ENCODE assay signal across 1 cellular context in the genomic region with DNA sequence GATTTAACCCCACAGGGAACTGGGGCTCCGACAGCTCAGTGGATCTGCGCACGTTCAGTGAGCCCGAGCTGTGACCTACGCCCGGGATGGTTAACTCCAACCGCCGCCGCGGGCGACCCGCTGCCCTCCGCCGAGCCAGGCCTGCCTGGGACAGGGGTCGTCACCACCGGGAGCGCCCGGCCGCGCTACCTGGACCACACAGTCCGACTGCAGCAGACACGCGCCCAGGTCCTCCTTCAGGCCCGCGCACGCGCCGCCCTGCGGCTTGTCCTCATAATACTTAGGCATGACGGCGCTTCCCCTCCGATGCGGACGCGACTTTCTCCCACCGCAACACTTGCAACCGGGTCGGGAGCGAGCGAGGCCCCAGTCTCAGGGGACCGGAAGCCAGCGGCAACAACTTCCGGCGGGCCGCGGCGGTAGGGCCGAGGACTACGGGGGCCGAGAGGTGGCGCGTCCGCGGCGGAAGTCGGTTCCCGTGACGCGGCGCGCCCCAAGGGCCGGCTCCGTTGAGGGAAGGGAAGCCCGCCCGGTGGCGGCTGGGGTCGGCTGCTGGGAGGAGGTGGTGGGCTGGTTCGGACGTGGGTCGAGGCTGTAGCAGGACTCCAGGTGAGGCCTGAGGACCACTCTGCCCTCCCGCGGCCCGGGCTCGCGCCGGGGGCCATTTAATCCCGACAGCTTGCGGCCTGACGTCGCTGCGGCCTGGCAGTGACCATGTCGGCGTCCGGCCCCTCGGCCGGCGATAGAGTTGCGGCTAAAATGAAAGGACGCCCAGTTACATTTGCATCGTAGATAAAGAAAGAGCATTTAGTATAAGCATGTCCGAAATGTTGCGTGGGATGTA.
TF ChIP-seq lines count a peak whose summit lies in the region.

A gene with protein sequence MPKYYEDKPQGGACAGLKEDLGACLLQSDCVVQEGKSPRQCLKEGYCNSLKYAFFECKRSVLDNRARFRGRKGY (minus strand): TSS at position 395 of the 844 bp plus-strand sequence. CDS start 107 bp downstream, at position 288.
A gene with protein sequence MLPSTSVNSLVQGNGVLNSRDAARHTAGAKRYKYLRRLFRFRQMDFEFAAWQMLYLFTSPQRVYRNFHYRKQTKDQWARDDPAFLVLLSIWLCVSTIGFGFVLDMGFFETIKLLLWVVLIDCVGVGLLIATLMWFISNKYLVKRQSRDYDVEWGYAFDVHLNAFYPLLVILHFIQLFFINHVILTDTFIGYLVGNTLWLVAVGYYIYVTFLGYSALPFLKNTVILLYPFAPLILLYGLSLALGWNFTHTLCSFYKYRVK (plus strand): TSS at position 472 of the 844 bp plus-strand sequence. CDS start 1,171 bp downstream, outside the sequence.

TF ChIP-seq in K562, 482 proteins besides CTCF, POLR2A, EP300 and RAD21 (continued from another document and continues in another):
- TF ChIP-seq ZBTB40 (IDR thresholded peaks at IDR 0.05): peak; percentile 98
- TF ChIP-seq ZBTB40 (CRISPR knock-in tag; IDR thresholded peaks at IDR 0.05): no peak
- TF ChIP-seq ZFP30 (CRISPR knock-in tag; IDR thresholded peaks at IDR 0.05; ENCODE audit: borderline replicate concordance): no peak
- TF ChIP-seq SMARCC2 (IDR thresholded peaks at IDR 0.05; ENCODE audit: low read depth): no peak
- peak; percentile 86 for TF ChIP-seq TBP (optimal IDR thresholded peaks at IDR 0.05; ENCODE audit: low read depth, low read length)
- peak; percentile 73 for TF ChIP-seq PCBP1 (IDR thresholded peaks at IDR 0.05; ENCODE audit: low read depth, low read length, poor library complexity, severe bottlenecking)
- TF ChIP-seq ZNF212 (CRISPR knock-in tag; IDR thresholded peaks at IDR 0.05): no peak
- 0 out of 2 replicates have a peak, but pooled peaks have one; percentile 28 for TF ChIP-seq ZBTB9 (CRISPR knock-in tag; IDR thresholded peaks at IDR 0.05)
- TF ChIP-seq CAMTA2 (CRISPR knock-in tag; conservative IDR thresholded peaks at IDR 0.05): 0 out of 2 replicates have a peak, but pooled peaks have one; percentile 44
- no peak for TF ChIP-seq ZNF140 (CRISPR knock-in tag; IDR thresholded peaks at IDR 0.05)
- TF ChIP-seq CBX8 (IDR thresholded peaks at IDR 0.05; ENCODE audit: borderline replicate concordance, extremely low read depth, low read depth, low read length, poor library complexity, severe bottlenecking): no peak
- no peak for TF ChIP-seq RHOXF2B (CRISPR knock-in tag; conservative IDR thresholded peaks at IDR 0.05)
- peak; percentile 83 for TF ChIP-seq TOE1 (IDR thresholded peaks at IDR 0.05; ENCODE audit: borderline replicate concordance)
- peak; percentile 83; the same call in 1 of the 2 replicates for TF ChIP-seq TOE1 (CRISPR knock-in tag; IDR thresholded peaks at IDR 0.05; ENCODE audit: borderline replicate concordance, low read depth)
- no peak for TF ChIP-seq XRCC4 (IDR thresholded peaks at IDR 0.05; ENCODE audit: extremely low read depth, insufficient read depth, insufficient read length)
- no peak; the same call in none of the 2 replicates for TF ChIP-seq ZNF24 (IDR thresholded peaks at IDR 0.05)
- TF ChIP-seq BMI1 (IDR thresholded peaks at IDR 0.05; ENCODE audit: low read length): no peak
- peak; percentile 98 for TF ChIP-seq MTA3 (IDR thresholded peaks at IDR 0.05; ENCODE audit: borderline replicate concordance)
- TF ChIP-seq CHD4 (IDR thresholded peaks at IDR 0.05; ENCODE audit: insufficient read depth, insufficient replicate concordance, low read depth, low read length, poor library complexity, severe bottlenecking): no peak
- TF ChIP-seq, protein P1, sequence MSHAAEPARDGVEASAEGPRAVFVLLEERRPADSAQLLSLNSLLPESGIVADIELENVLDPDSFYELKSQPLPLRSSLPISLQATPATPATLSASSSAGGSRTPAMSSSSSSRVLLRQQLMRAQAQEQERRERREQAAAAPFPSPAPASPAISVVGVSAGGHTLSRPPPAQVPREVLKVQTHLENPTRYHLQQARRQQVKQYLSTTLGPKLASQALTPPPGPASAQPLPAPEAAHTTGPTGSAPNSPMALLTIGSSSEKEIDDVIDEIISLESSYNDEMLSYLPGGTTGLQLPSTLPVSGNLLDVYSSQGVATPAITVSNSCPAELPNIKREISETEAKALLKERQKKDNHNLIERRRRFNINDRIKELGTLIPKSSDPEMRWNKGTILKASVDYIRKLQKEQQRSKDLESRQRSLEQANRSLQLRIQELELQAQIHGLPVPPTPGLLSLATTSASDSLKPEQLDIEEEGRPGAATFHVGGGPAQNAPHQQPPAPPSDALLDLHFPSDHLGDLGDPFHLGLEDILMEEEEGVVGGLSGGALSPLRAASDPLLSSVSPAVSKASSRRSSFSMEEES (CRISPR knock-in tag; IDR thresholded peaks at IDR 0.05): no peak
- TF ChIP-seq ZFX (CRISPR knock-in tag; IDR thresholded peaks at IDR 0.05): peak; percentile 99
- TF ChIP-seq ARID3B (CRISPR knock-in tag; IDR thresholded peaks at IDR 0.05; ENCODE audit: borderline replicate concordance): no peak
- TF ChIP-seq ZNF316 (IDR thresholded peaks at IDR 0.05): no peak
- TF ChIP-seq, protein P2, sequence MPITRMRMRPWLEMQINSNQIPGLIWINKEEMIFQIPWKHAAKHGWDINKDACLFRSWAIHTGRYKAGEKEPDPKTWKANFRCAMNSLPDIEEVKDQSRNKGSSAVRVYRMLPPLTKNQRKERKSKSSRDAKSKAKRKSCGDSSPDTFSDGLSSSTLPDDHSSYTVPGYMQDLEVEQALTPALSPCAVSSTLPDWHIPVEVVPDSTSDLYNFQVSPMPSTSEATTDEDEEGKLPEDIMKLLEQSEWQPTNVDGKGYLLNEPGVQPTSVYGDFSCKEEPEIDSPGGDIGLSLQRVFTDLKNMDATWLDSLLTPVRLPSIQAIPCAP (CRISPR knock-in tag; IDR thresholded peaks at IDR 0.05; ENCODE audit: borderline replicate concordance): no peak
- no peak for TF ChIP-seq ZBED1 (IDR thresholded peaks at IDR 0.05)
- TF ChIP-seq FOXA3 (CRISPR knock-in tag; conservative IDR thresholded peaks at IDR 0.05 in 1 of 2, IDR thresholded peaks at IDR 0.05 in 1 of 2): no peak
- TF ChIP-seq FOXK1 (CRISPR knock-in tag; IDR thresholded peaks at IDR 0.05; ENCODE audit: borderline replicate concordance): 0 out of 2 replicates have a peak, but pooled peaks have one; percentile 32
- TF ChIP-seq ATF6 (CRISPR knock-in tag; IDR thresholded peaks at IDR 0.05): no peak
- TF ChIP-seq, protein P3, sequence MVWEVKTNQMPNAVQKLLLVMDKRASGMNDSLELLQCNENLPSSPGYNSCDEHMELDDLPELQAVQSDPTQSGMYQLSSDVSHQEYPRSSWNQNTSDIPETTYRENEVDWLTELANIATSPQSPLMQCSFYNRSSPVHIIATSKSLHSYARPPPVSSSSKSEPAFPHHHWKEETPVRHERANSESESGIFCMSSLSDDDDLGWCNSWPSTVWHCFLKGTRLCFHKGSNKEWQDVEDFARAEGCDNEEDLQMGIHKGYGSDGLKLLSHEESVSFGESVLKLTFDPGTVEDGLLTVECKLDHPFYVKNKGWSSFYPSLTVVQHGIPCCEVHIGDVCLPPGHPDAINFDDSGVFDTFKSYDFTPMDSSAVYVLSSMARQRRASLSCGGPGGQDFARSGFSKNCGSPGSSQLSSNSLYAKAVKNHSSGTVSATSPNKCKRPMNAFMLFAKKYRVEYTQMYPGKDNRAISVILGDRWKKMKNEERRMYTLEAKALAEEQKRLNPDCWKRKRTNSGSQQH (CRISPR knock-in tag; IDR thresholded peaks at IDR 0.05): no peak
